In genomic region chr3:151199569-151200438, GRCh38 we compare ENCODE assay signal across 19 cellular contexts. TPM values are rescaled to one million over a fixed set of nuclear protein-coding genes. Genes with fewer than 3 reads are reported as not detected.
DNase-seq lines count a peak whose midpoint lies in the region; ATAC-seq and TF ChIP-seq lines count a peak whose summit lies in the region.
"Had no signal": no experiment of that assay in that cellular context is flagged by ENCODE, and none has a peak within 500 bp of the region (broad histone marks: within the 10 kb centered on the region; RNA-seq: fewer than 3 reads in every experiment).

No MANE protein-coding gene starts in this region.

- H3K4me3 Mint-ChIP-seq in CD4-positive, alpha-beta memory T cell: peak overlapping the region; percentile 66 to 90 (median 86)
- H3K4me3 Mint-ChIP-seq in H9: no peak overlapping the region
- H3K4me3 Mint-ChIP-seq in activated T-helper 17 cell treated with anti-CD3 and anti-CD28 coated beads, Interleukin-2, amount 50 U/mL, for 72 hours: peak overlapping the region; percentile 89

- H4K5ac ChIP-seq in H9 (ENCODE audit: insufficient read length, low read depth, low read length): no peak overlapping the region

- no peak overlapping the region for H2BK15ac ChIP-seq in H9 (ENCODE audit: low read depth, low read length)

- TF ChIP-seq CTCF in H9 (conservative IDR thresholded peaks at IDR 0.05) (no peak), right lobe of liver (IDR thresholded peaks at IDR 0.05) (no peak), PC-9 (conservative IDR thresholded peaks at IDR 0.05) (no peak), spleen (IDR thresholded peaks at IDR 0.05 in 8 of 11, conservative IDR thresholded peaks at IDR 0.05 in 3 of 11) (no peak)

- H3K79me2 ChIP-seq in H9 (ENCODE audit: insufficient read depth, low read length) (no peaks in the 10 kb centered on the region), PC-9 (ENCODE audit: low read depth) (no peaks in the 10 kb centered on the region)

- no peak overlapping the region for H3K14ac ChIP-seq in H9 (ENCODE audit: insufficient read depth, low read length)

- intact Hi-C loops in CD4-positive, alpha-beta memory T cell (cut with micrococcal nuclease): loop anchor here (5.0 to 10.0 kb wide), 5 partner anchors 438 to 1965 kb away; partner anchors contain the start of genes EIF2A, PFN2, RAP2B and SERP1
- intact Hi-C loops in right lobe of liver (cut with DNase I) (no loop called here), PC-9 (cut with micrococcal nuclease; ENCODE audit: unreplicated experiment) (no loop called here), spleen (cut with DNase I; ENCODE audit: low total_unique reads) (no loop called here)

- no peaks in the 10 kb centered on the region for H3K9me3 ChIP-seq in CD4-positive, alpha-beta memory T cell (ENCODE audit: control insufficient read depth in 1 of 2, low read length in 2 of 2)
- H3K9me3 ChIP-seq in H9 (ENCODE audit: control insufficient read depth, low read depth, low read length) (no peaks in the 10 kb centered on the region), right lobe of liver (no peaks in the 10 kb centered on the region), PC-9 (ENCODE audit: insufficient read depth, low read depth) (no peaks in the 10 kb centered on the region), spleen (no peaks in the 10 kb centered on the region)
- H3K9me3 ChIP-seq: breast epithelium, mucosa of descending colon, vagina had no signal

- H3K36me3 Mint-ChIP-seq in CD4-positive, alpha-beta memory T cell: peaks cover 32 to 49% of the 10 kb centered on the region in 2 donors
- H3K36me3 Mint-ChIP-seq in H9 (ENCODE audit: insufficient read depth in 1 of 3, low read depth in 3 of 3): no peaks in the 10 kb centered on the region; a peak in 1 of 7 replicates
- H3K36me3 Mint-ChIP-seq in activated T-helper 17 cell treated with anti-CD3 and anti-CD28 coated beads, Interleukin-2, amount 50 U/mL, for 72 hours (ENCODE audit: low read depth): peaks cover 70% of the 10 kb centered on the region

- H3K79me1 ChIP-seq in H9 (ENCODE audit: insufficient read depth, low read depth, low read length, poor library complexity, severe bottlenecking): no peaks in the 10 kb centered on the region

- TF ChIP-seq POLR2A in right lobe of liver (IDR thresholded peaks at IDR 0.05) (no peak), spleen (IDR thresholded peaks at IDR 0.05) (no peak)

- no peaks in the 10 kb centered on the region for H3K27me3 Mint-ChIP-seq in CD4-positive, alpha-beta memory T cell
- H3K27me3 Mint-ChIP-seq in H9 (ENCODE audit: low read depth): no peaks in the 10 kb centered on the region
- no peaks in the 10 kb centered on the region for H3K27me3 Mint-ChIP-seq in activated T-helper 17 cell treated with anti-CD3 and anti-CD28 coated beads, Interleukin-2, amount 50 U/mL, for 72 hours

- peak in 1 of 5 donors; percentile 16 for DNase-seq in CD4-positive, alpha-beta memory T cell
- no peak for DNase-seq in H9
- DNase-seq in right lobe of liver: no peak
- DNase-seq in PC-9: no peak
- no peak for DNase-seq in spleen
- no peak for DNase-seq in activated effector memory CD4-positive, alpha-beta T cell treated with anti-CD3 and anti-CD28 coated beads, Interleukin-2, amount 50 U/mL, for 16 hours
- DNase-seq: activated gamma-delta T cell treated with Interleukin-2 at 50 U/mL for 16 hours; GF-D8; hypothalamus; left cardiac atrium; mucosa of descending colon; NCI-H1105; stimulated activated naive CD4-positive, alpha-beta T cell treated with Interleukin-2 at 50 U/mL for 16 hours had no signal

- no peak overlapping the region for H2BK120ac ChIP-seq in H9 (ENCODE audit: low read depth, low read length, poor library complexity, severe bottlenecking)

- H2BK12ac ChIP-seq in H9 (ENCODE audit: insufficient read length, low read depth, low read length): no peak overlapping the region

- peaks cover 62% of the 10 kb centered on the region for H3K4me1 ChIP-seq in CD4-positive, alpha-beta memory T cell (ENCODE audit: insufficient read depth, low read length)
- H3K4me1 ChIP-seq in H9 (ENCODE audit: insufficient read depth, low read length): no peaks in the 10 kb centered on the region
- H3K4me1 ChIP-seq in right lobe of liver: peaks cover 0 to 20% (median 9%) of the 10 kb centered on the region in 4 donors
- H3K4me1 ChIP-seq in PC-9 (replicated peaks; ENCODE audit: insufficient read depth): no peaks in the 10 kb centered on the region
- peaks cover 0 to 6% (median 0%) of the 10 kb centered on the region in 6 donors for H3K4me1 ChIP-seq in spleen
- H3K4me1 ChIP-seq: breast epithelium, vagina had no signal

- H3K27me3 ChIP-seq in CD4-positive, alpha-beta memory T cell (ENCODE audit: insufficient read depth, low read length): no peaks in the 10 kb centered on the region
- H3K27me3 ChIP-seq in H9 (ENCODE audit: insufficient read depth, low read length): no peaks in the 10 kb centered on the region
- H3K27me3 ChIP-seq in right lobe of liver: no peaks in the 10 kb centered on the region
- H3K27me3 ChIP-seq in PC-9 (ENCODE audit: insufficient read depth, low read depth): no peaks in the 10 kb centered on the region
- H3K27me3 ChIP-seq in spleen (replicated peaks in 1 of 7): no peaks in the 10 kb centered on the region
- H3K27me3 ChIP-seq: breast epithelium, vagina had no signal

- POLR2A ChIA-PET in CD4-positive, alpha-beta memory T cell (lab: Charles Lee; ENCODE audit: partially characterized antibody): interaction anchor here (0.7 to 10.1 kb wide), 11 partner anchors 7 to 437 kb away, joined by 3 to 118 read pairs (median 10); partner anchors contain the start of genes P2RY14 and SIAH2
- POLR2A ChIA-PET in PC-9 (lab: Charles Lee; ENCODE audit: unreplicated experiment): no interaction called here

- no TSS peak for BruUV-seq in PC-9 (replicated peaks; lab: Mats Ljungman, UMichigan)

- no peak overlapping the region for H4K8ac ChIP-seq in H9 (replicated peaks; ENCODE audit: insufficient read length, low read depth, low read length)

- CTCF ChIA-PET in CD4-positive, alpha-beta memory T cell (lab: Charles Lee; ENCODE audit: partially characterized antibody): interaction anchor here (1.1 to 4.4 kb wide), 5 partner anchors 10 to 31 kb away, joined by 3 to 33 read pairs (median 12); no protein-coding TSS in a partner anchor
- CTCF ChIA-PET in PC-9 (lab: Charles Lee): no interaction called here

- peak overlapping the region; percentile 59 to 63 for H3K4me3 ChIP-seq in CD4-positive, alpha-beta memory T cell (ENCODE audit: low read length in 2 of 2)
- no peak overlapping the region for H3K4me3 ChIP-seq in right lobe of liver
- H3K4me3 ChIP-seq in PC-9: no peak overlapping the region
- H3K4me3 ChIP-seq in spleen: peak overlapping the region in 2 of 8 donors; percentile 33 to 64
- H3K4me3 ChIP-seq: breast epithelium, K562, mucosa of descending colon, vagina had no signal

- no peaks in the 10 kb centered on the region for H3K9me2 ChIP-seq in PC-9 (ENCODE audit: insufficient read depth)

- no peaks in the 10 kb centered on the region for H4K20me1 ChIP-seq in H9 (ENCODE audit: control insufficient read depth, insufficient read depth, insufficient read length)
- no peaks in the 10 kb centered on the region for H4K20me1 ChIP-seq in PC-9 (ENCODE audit: insufficient read depth)

- peak overlapping the region; percentile 37 to 98 (median 93) for H3K27ac Mint-ChIP-seq in CD4-positive, alpha-beta memory T cell
- peak overlapping the region in 2 of 3 experiments; percentile 2 to 9; a peak in 3 of 7 replicates for H3K27ac Mint-ChIP-seq in H9
- peak overlapping the region; percentile 95 for H3K27ac Mint-ChIP-seq in activated T-helper 17 cell treated with anti-CD3 and anti-CD28 coated beads, Interleukin-2, amount 50 U/mL, for 72 hours

- H3K27ac ChIP-seq in CD4-positive, alpha-beta memory T cell (ENCODE audit: low read depth, low read length): peak overlapping the region; percentile 75
- H3K27ac ChIP-seq in H9 (ENCODE audit: insufficient read length, low read depth, low read length) (no peak overlapping the region), right lobe of liver (no peak overlapping the region), PC-9 (no peak overlapping the region), spleen (peak overlapping the region in 4 of 8 donors; percentile 8 to 85 (median 74))
- H3K27ac ChIP-seq: breast epithelium, vagina had no signal

- no peak overlapping the region for H3T11ph ChIP-seq in H9 (ENCODE audit: low read length)

- no CpG with 5 or more reads among the region's 4 CpGs for WGBS in H9 (ENCODE audit: extremely low coverage, insufficient read length, low lambda C conversion rate)
- WGBS in right lobe of liver (ENCODE audit: insufficient coverage, low coverage, low lambda C conversion rate, missing lambda C conversion rate): 51% methylated on average over 4 of the region's 4 CpGs
- WGBS in spleen, 5 donors: 64 to 75% (median 70%) methylated on average over 4 of the region's 4 CpGs

- H3K36me3 ChIP-seq in CD4-positive, alpha-beta memory T cell (ENCODE audit: insufficient read depth, low read length): peaks cover 13% of the 10 kb centered on the region
- H3K36me3 ChIP-seq in right lobe of liver (no peaks in the 10 kb centered on the region), PC-9 (ENCODE audit: low read depth) (no peaks in the 10 kb centered on the region), spleen (peaks cover 0 to 10% (median 0%) of the 10 kb centered on the region in 6 donors)
- H3K36me3 ChIP-seq: breast epithelium, vagina had no signal

- no peak overlapping the region for H3K4ac ChIP-seq in H9 (ENCODE audit: low read depth, low read length)

- no peak overlapping the region for H2BK5ac ChIP-seq in H9 (ENCODE audit: insufficient read length, low read length)

- peaks cover 30 to 71% (median 39%) of the 10 kb centered on the region in 4 donors for H3K4me1 Mint-ChIP-seq in CD4-positive, alpha-beta memory T cell
- no peaks in the 10 kb centered on the region for H3K4me1 Mint-ChIP-seq in H9
- peaks cover 22% of the 10 kb centered on the region for H3K4me1 Mint-ChIP-seq in activated T-helper 17 cell treated with anti-CD3 and anti-CD28 coated beads, Interleukin-2, amount 50 U/mL, for 72 hours

- H3K56ac ChIP-seq in H9 (ENCODE audit: insufficient read length, low read depth, low read length): no peak overlapping the region

- no peak overlapping the region for H2BK20ac ChIP-seq in H9 (ENCODE audit: low read depth, low read length, poor library complexity, severe bottlenecking)

- H3K9ac ChIP-seq in H9 (ENCODE audit: extremely low read depth, insufficient read length, low read length): no peak overlapping the region

- no peak overlapping the region for H3K18ac ChIP-seq in H9 (ENCODE audit: insufficient read length, low read depth, low read length)

- peak; percentile 34 for ATAC-seq in activated T-helper 17 cell treated with anti-CD3 and anti-CD28 coated beads, Interleukin-2, amount 50 U/mL, for 72 hours (replicated peaks)
- ATAC-seq in right lobe of liver (peak in 3 of 4 donors; percentile 8 to 37 (median 15)), GM18861 (IDR thresholded peaks at IDR 0.05; ENCODE audit: unreplicated experiment) (no peak)
- ATAC-seq: K562, left cardiac atrium, mucosa of descending colon had no signal

- H3K4me2 ChIP-seq in H9 (ENCODE audit: insufficient read depth, insufficient read length, low read length) (no peak overlapping the region), PC-9 (no peak overlapping the region)

- no peak overlapping the region for H4K91ac ChIP-seq in H9 (ENCODE audit: insufficient read length, low read depth, low read length)

- H3F3A ChIP-seq in PC-9 (ENCODE audit: insufficient read depth, low read depth): no peaks in the 10 kb centered on the region

- peaks cover 0 to 2% (median 0%) of the 10 kb centered on the region in 8 donors for H3K9me3 Mint-ChIP-seq in CD4-positive, alpha-beta memory T cell
- H3K9me3 Mint-ChIP-seq in H9: no peaks in the 10 kb centered on the region
- no peaks in the 10 kb centered on the region for H3K9me3 Mint-ChIP-seq in activated T-helper 17 cell treated with anti-CD3 and anti-CD28 coated beads, Interleukin-2, amount 50 U/mL, for 72 hours

- H2AK5ac ChIP-seq in H9 (ENCODE audit: insufficient read length, low read length): no peak overlapping the region

- H3K23ac ChIP-seq in H9 (ENCODE audit: insufficient read length, low read depth, low read length): no peak overlapping the region

- no peak overlapping the region for H2AFZ ChIP-seq in H9 (ENCODE audit: low read length)
- no peak overlapping the region for H2AFZ ChIP-seq in PC-9

- no peaks in the 10 kb centered on the region for H3K23me2 ChIP-seq in H9 (ENCODE audit: insufficient read length, low read depth, low read length, poor library complexity, severe bottlenecking)

RNA-seq across cellular contexts. Expression of gene GPR171, which starts 3.2 kb away (rescaled TPM):
- 100 to 1,000 TPM; 116 to 129 TPM for total RNA-seq in CD4-positive, alpha-beta memory T cell
- 100 to 1,000 TPM; 123 to 156 TPM for polyA plus RNA-seq in CD4-positive, alpha-beta memory T cell
- total RNA-seq in H9 (2021) (not detected in 2 replicates), right lobe of liver (under 1 TPM in 4 of 6 experiments, not detected in 2; 0.22 to 0.99 (median 0.27) TPM), PC-9 (2021) (not detected in 2 replicates), spleen (10 to 100 TPM in 5 of 7 donors, 1 to 10 TPM in 2; 8.8 to 40.4 (median 14.3) TPM)
- 100 to 1,000 TPM; 108 to 131 TPM for total RNA-seq in activated T-helper 17 cell treated with anti-CD3 and anti-CD28 coated beads, Interleukin-2, amount 50 U/mL, for 72 hours
- 1 to 10 TPM; 2.7 to 9.1 (median 2.9) TPM for polyA plus RNA-seq in spleen
- total RNA-seq: K562, osteoblast had no signal
- polyA plus RNA-seq: K562 had no signal

Comparison
In these comparisons a context has a peak if more than half of its experiments do, and no peak if none do; other contexts are left out.
1. H3K4me3 ChIP-seq: peak in CD4-positive, alpha-beta memory T cell (2 of 2); none in right lobe of liver (0 of 3) and PC-9 (single experiment).
2. H3K27ac Mint-ChIP-seq: peak in every context shown above with its lines; median percentile 95 in activated T-helper 17 cell treated with anti-CD3 and anti-CD28 coated beads, Interleukin-2, amount 50 U/mL, for 72 hours; 93 in CD4-positive, alpha-beta memory T cell; 6 in H9.
3. H3K4me3 Mint-ChIP-seq: peak in CD4-positive, alpha-beta memory T cell (8 of 8) and activated T-helper 17 cell treated with anti-CD3 and anti-CD28 coated beads, Interleukin-2, amount 50 U/mL, for 72 hours (single experiment); none in H9 (0 of 2).